In genomic region chr3:42228796-42229195, GRCh38 we compare ENCODE assay signal across 2 cellular contexts.
TF ChIP-seq lines count a peak whose summit lies in the region.

No MANE protein-coding gene starts in this region.

TF ChIP-seq in SK-N-SH, 30 proteins besides CTCF, POLR2A, EP300 and RAD21 (continued from another document):
- TF ChIP-seq USF2 (IDR thresholded peaks at IDR 0.05; ENCODE audit: borderline replicate concordance, low read depth, low read length) = no peak
- TF ChIP-seq GABPA (IDR thresholded peaks at IDR 0.05; ENCODE audit: low read depth) = no peak
- TF ChIP-seq TEAD4 (IDR thresholded peaks at IDR 0.05; ENCODE audit: borderline replicate concordance, insufficient read depth) = no peak
- no peak for TF ChIP-seq NFIC (IDR thresholded peaks at IDR 0.05; ENCODE audit: borderline replicate concordance)
- TF ChIP-seq FOSL2 (IDR thresholded peaks at IDR 0.05; ENCODE audit: borderline replicate concordance, low read depth) = no peak
- TF ChIP-seq JUND (IDR thresholded peaks at IDR 0.05) = no peak

TF ChIP-seq in SK-N-SH treated with all-trans-retinoic acid at 6 μM for 48 hours, 23 proteins besides CTCF, POLR2A, EP300 and RAD21 (continued from another document):
- TF ChIP-seq PATZ1 (CRISPR knock-in tag; IDR thresholded peaks at IDR 0.05; ENCODE audit: borderline replicate concordance) (no peak), TCF4 (CRISPR knock-in tag; IDR thresholded peaks at IDR 0.05; ENCODE audit: borderline replicate concordance) (no peak), BACH2 (CRISPR knock-in tag; IDR thresholded peaks at IDR 0.05; ENCODE audit: borderline replicate concordance) (no peak), OSR1 (CRISPR knock-in tag; IDR thresholded peaks at IDR 0.05) (no peak)
